1 cellular context compared by ENCODE assay signal in the genomic region with DNA sequence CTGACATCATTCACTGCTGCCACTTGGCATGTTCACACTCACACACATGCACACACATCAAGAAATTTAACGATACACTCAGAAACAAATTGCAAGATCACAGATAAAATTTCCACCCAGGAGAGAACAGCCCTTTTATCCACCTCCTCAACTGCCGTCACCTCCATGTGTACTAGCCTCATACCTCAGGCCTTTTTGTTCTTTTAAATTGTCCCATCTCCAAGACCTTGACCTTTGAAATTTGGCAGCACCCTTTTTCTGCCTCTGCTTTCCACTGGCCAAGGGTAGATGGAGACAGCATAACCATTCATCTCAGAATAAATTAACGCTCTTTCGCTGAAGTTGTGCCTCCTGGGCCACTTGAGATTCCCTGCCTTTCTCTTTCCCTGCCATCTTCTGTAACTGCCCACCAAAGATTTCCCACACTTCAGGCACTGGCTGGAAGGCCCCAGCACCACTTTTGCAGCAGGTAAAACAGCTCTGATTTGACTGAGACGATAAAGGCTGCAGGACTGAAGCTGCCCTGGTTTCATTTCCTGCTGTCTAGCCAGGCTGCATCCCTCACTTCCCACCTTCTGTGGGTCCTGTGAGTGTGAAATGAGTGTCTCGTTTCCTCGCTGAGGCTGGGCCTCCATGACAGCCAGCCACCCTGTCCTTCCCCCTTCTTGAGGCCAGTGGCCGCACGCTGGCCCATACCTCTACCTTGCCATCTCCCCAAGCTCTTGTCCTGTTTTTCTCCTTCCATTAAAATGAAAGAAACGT.
TF ChIP-seq lines count a peak whose summit lies in the region.

No MANE protein-coding gene starts in this region.

TF ChIP-seq in IMR-90, 13 proteins besides CTCF, POLR2A, EP300 and RAD21 (continued from another document):
- TF ChIP-seq, protein P1, sequence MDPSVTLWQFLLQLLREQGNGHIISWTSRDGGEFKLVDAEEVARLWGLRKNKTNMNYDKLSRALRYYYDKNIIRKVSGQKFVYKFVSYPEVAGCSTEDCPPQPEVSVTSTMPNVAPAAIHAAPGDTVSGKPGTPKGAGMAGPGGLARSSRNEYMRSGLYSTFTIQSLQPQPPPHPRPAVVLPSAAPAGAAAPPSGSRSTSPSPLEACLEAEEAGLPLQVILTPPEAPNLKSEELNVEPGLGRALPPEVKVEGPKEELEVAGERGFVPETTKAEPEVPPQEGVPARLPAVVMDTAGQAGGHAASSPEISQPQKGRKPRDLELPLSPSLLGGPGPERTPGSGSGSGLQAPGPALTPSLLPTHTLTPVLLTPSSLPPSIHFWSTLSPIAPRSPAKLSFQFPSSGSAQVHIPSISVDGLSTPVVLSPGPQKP (IDR thresholded peaks at IDR 0.05; ENCODE audit: borderline replicate concordance, low read depth, low read length), result no peak
- TF ChIP-seq RCOR1 (IDR thresholded peaks at IDR 0.05; ENCODE audit: insufficient replicate concordance, low read length), result no peak
- TF ChIP-seq CEBPB (IDR thresholded peaks at IDR 0.05; ENCODE audit: low read depth, low read length), result no peak
- TF ChIP-seq MAZ (IDR thresholded peaks at IDR 0.05; ENCODE audit: borderline replicate concordance, low read depth, low read length), result no peak
- no peak for TF ChIP-seq CHD1 (IDR thresholded peaks at IDR 0.05; ENCODE audit: low read depth, low read length)
- no peak for TF ChIP-seq MAFK (IDR thresholded peaks at IDR 0.05; ENCODE audit: low read depth, low read length)
- TF ChIP-seq BHLHE40 (IDR thresholded peaks at IDR 0.05; ENCODE audit: low read depth, low read length), result no peak
- no peak for TF ChIP-seq MXI1 (IDR thresholded peaks at IDR 0.05; ENCODE audit: borderline replicate concordance, low read depth, low read length)
- TF ChIP-seq SMC3 (IDR thresholded peaks at IDR 0.05; ENCODE audit: low read depth, low read length), result no peak
- TF ChIP-seq RFX5 (IDR thresholded peaks at IDR 0.05; ENCODE audit: low read depth, low read length), result no peak
